Comparison of ENCODE assay signal across 18 cellular contexts in genomic region chr22:35135165-35135564, GRCh38.
A peak's percentile ranks its signal among the peaks of the same experiment; 100 is the strongest.
DNase-seq lines count a peak whose midpoint lies in the region; ATAC-seq and TF ChIP-seq lines count a peak whose summit lies in the region.
"Had no signal": no experiment of that assay in that cellular context is flagged by ENCODE, and none has a peak within 500 bp of the region (broad histone marks: within the 10 kb centered on the region; RNA-seq: fewer than 3 reads in every experiment).

No MANE protein-coding gene starts in this region.

- H3K4me1 ChIP-seq in BLaER1 (peaks cover 25% of the 10 kb centered on the region), Peyer's patch (peaks cover 0 to 9% (median 0%) of the 10 kb centered on the region in 4 donors), hepatocyte (ENCODE audit: insufficient read depth) (peaks cover 40% of the 10 kb centered on the region), thyroid gland (no peaks in the 10 kb centered on the region)
- H3K4me1 ChIP-seq: esophagus squamous epithelium, right lobe of liver had no signal

- no peak overlapping the region for H3K27ac Mint-ChIP-seq in activated naive CD4-positive, alpha-beta T cell treated with anti-CD3 and anti-CD28 coated beads, Interleukin-2, amount 10 ng/mL, durations not matched to agents 7 days and 5 days
- H3K27ac Mint-ChIP-seq: effector memory CD8-positive, alpha-beta T cell; natural killer cell treated with Interleukin-12 subunit alpha and Interleukin-12 subunit beta and Interleukin-15 and Interleukin-18, amount 100 ng/mL, for 72 hours had no signal

- DNase-seq in Peyer's patch: no peak
- DNase-seq in hepatocyte (ENCODE audit: low spot score): no peak
- DNase-seq in thyroid gland: no peak
- DNase-seq in GDM1 (lab: John Stamatoyannopoulos, UW): no peak
- no peak for DNase-seq in activated naive CD4-positive, alpha-beta T cell treated with anti-CD3 and anti-CD28 coated beads, Interleukin-2, amount 10 ng/mL, durations not matched to agents 7 days and 5 days
- DNase-seq: activated gamma-delta T cell; aorta; effector memory CD8-positive, alpha-beta T cell; esophagus squamous epithelium; left cardiac atrium; NCI-H1694; NCI-H748 treated with DMSO at 0.1 percent for 48 hours; right lobe of liver had no signal

- intact Hi-C loops in thyroid gland (cut with DNase I): no loop called here

- no peak overlapping the region for H3K4me3 ChIP-seq in BLaER1
- H3K4me3 ChIP-seq in Peyer's patch: peak overlapping the region in 1 of 4 donors; percentile 32
- no peak overlapping the region for H3K4me3 ChIP-seq in hepatocyte
- H3K4me3 ChIP-seq in thyroid gland (replicated peaks in 1 of 3): no peak overlapping the region
- H3K4me3 ChIP-seq: esophagus squamous epithelium, right lobe of liver had no signal

- H3K4me1 Mint-ChIP-seq in activated naive CD4-positive, alpha-beta T cell treated with anti-CD3 and anti-CD28 coated beads, Interleukin-2, amount 10 ng/mL, durations not matched to agents 7 days and 5 days: peaks cover 5% of the 10 kb centered on the region
- H3K4me1 Mint-ChIP-seq: central memory CD8-positive, alpha-beta T cell had no signal

- H3K27ac ChIP-seq in BLaER1: no peak overlapping the region
- peak overlapping the region in 3 of 4 donors; percentile 72 to 96 (median 72) for H3K27ac ChIP-seq in Peyer's patch
- no peak overlapping the region for H3K27ac ChIP-seq in hepatocyte
- no peak overlapping the region for H3K27ac ChIP-seq in thyroid gland
- H3K27ac ChIP-seq: esophagus squamous epithelium, right lobe of liver had no signal

- TF ChIP-seq CTCF in Peyer's patch (IDR thresholded peaks at IDR 0.05) (no peak), hepatocyte (IDR thresholded peaks at IDR 0.05; ENCODE audit: poor library complexity) (no peak), thyroid gland (IDR thresholded peaks at IDR 0.05) (no peak)

- no peak for TF ChIP-seq POLR2A in Peyer's patch (IDR thresholded peaks at IDR 0.05)
- no peak for TF ChIP-seq POLR2A in thyroid gland (IDR thresholded peaks at IDR 0.05)

- H3K36me3 ChIP-seq in BLaER1 (no peaks in the 10 kb centered on the region), Peyer's patch (no peaks in the 10 kb centered on the region), hepatocyte (replicated peaks; ENCODE audit: insufficient read depth, low read depth) (no peaks in the 10 kb centered on the region), thyroid gland (no peaks in the 10 kb centered on the region)
- H3K36me3 ChIP-seq: esophagus squamous epithelium, right lobe of liver had no signal

- ATAC-seq in GM21423 (IDR thresholded peaks at IDR 0.05; ENCODE audit: unreplicated experiment) (peak; percentile 34), GM18858 (IDR thresholded peaks at IDR 0.05; ENCODE audit: unreplicated experiment) (no peak)
- ATAC-seq: effector memory CD8-positive, alpha-beta T cell; left cardiac atrium; natural killer cell treated with Interleukin-12 subunit alpha and Interleukin-12 subunit beta and Interleukin-15 and Interleukin-18, amount 100 ng/mL, for 72 hours; right lobe of liver had no signal

- H3K9me3 Mint-ChIP-seq in activated naive CD4-positive, alpha-beta T cell treated with anti-CD3 and anti-CD28 coated beads, Interleukin-2, amount 10 ng/mL, durations not matched to agents 7 days and 5 days: no peaks in the 10 kb centered on the region
- H3K9me3 Mint-ChIP-seq: central memory CD8-positive, alpha-beta T cell; effector memory CD8-positive, alpha-beta T cell; natural killer cell treated with Interleukin-12 subunit alpha and Interleukin-12 subunit beta and Interleukin-15 and Interleukin-18, amount 100 ng/mL, for 72 hours had no signal

- no peak overlapping the region for H3K9ac ChIP-seq in BLaER1

- H3K27me3 ChIP-seq in BLaER1: no peaks in the 10 kb centered on the region
- no peaks in the 10 kb centered on the region for H3K27me3 ChIP-seq in Peyer's patch
- H3K27me3 ChIP-seq in hepatocyte: no peaks in the 10 kb centered on the region
- H3K27me3 ChIP-seq in thyroid gland: no peaks in the 10 kb centered on the region
- H3K27me3 ChIP-seq: right lobe of liver had no signal

- 63% methylated on average over 5 of the region's 5 CpGs for WGBS in hepatocyte (ENCODE audit: low lambda C conversion rate, missing lambda C conversion rate)
- WGBS in thyroid gland, 2 donors: 30 to 48% methylated on average over 4 to 5 of the region's 5 CpGs

- H3K27me3 Mint-ChIP-seq in activated naive CD4-positive, alpha-beta T cell treated with anti-CD3 and anti-CD28 coated beads, Interleukin-2, amount 10 ng/mL, durations not matched to agents 7 days and 5 days: peaks cover 28% of the 10 kb centered on the region

- H3K9me2 ChIP-seq in hepatocyte (replicated peaks; ENCODE audit: insufficient read depth): no peaks in the 10 kb centered on the region

- H4K20me1 ChIP-seq in BLaER1 (no peaks in the 10 kb centered on the region), hepatocyte (ENCODE audit: insufficient read depth, poor library complexity, severe bottlenecking) (no peaks in the 10 kb centered on the region)

- H3K79me2 ChIP-seq in hepatocyte: no peaks in the 10 kb centered on the region

- H3K9me3 ChIP-seq in BLaER1 (no peaks in the 10 kb centered on the region), Peyer's patch (no peaks in the 10 kb centered on the region), hepatocyte (ENCODE audit: low read depth) (no peaks in the 10 kb centered on the region), thyroid gland (no peaks in the 10 kb centered on the region)
- H3K9me3 ChIP-seq: esophagus squamous epithelium, right lobe of liver had no signal

- no peak overlapping the region for H3K4me3 Mint-ChIP-seq in activated naive CD4-positive, alpha-beta T cell treated with anti-CD3 and anti-CD28 coated beads, Interleukin-2, amount 10 ng/mL, durations not matched to agents 7 days and 5 days
- H3K4me3 Mint-ChIP-seq: central memory CD8-positive, alpha-beta T cell; effector memory CD8-positive, alpha-beta T cell; natural killer cell treated with Interleukin-12 subunit alpha and Interleukin-12 subunit beta and Interleukin-15 and Interleukin-18, amount 100 ng/mL, for 72 hours had no signal

- H2AFZ ChIP-seq in hepatocyte: no peak overlapping the region

- H3K36me3 Mint-ChIP-seq in activated naive CD4-positive, alpha-beta T cell treated with anti-CD3 and anti-CD28 coated beads, Interleukin-2, amount 10 ng/mL, durations not matched to agents 7 days and 5 days: no peaks in the 10 kb centered on the region
- H3K36me3 Mint-ChIP-seq: natural killer cell treated with Interleukin-12 subunit alpha and Interleukin-12 subunit beta and Interleukin-15 and Interleukin-18, amount 100 ng/mL, for 72 hours had no signal

- H3K4me2 ChIP-seq in BLaER1: peak overlapping the region; percentile 26
- H3K4me2 ChIP-seq in hepatocyte: peak overlapping the region; percentile 51

- CTCF ChIA-PET in activated naive CD4-positive, alpha-beta T cell treated with anti-CD3 and anti-CD28 coated beads, Interleukin-2, amount 10 ng/mL, durations not matched to agents 7 days and 5 days (lab: Charles Lee): no interaction called here

Comparison
In these comparisons a context has a peak if more than half of its experiments do, and no peak if none do; other contexts are left out.
1. H3K27ac ChIP-seq: peak in Peyer's patch (3 of 4); none in BLaER1 (single experiment), hepatocyte (single experiment) and thyroid gland (0 of 3).